28 cellular contexts compared by ENCODE assay signal in the genomic region with DNA sequence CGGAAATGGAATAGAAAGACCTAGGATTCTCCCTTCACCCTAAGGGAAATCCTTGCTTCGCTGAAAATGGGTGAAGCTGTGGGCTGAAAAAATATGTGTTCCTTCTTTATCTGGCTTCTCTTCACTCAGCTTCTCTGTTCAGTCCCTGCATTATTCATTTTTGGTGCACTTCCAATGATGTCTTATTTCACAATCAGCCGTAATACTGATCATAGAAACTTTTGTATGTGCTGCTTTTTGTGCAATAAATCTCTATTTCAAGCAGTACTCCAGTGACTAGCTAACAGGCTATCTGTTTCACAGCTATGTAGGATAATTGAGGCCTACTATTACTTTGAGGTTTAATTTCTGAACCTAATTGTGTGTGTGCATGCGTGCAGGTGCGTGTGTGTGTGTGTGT.
A peak's percentile ranks its signal among the peaks of the same experiment; 100 is the strongest.
DNase-seq lines count a peak whose midpoint lies in the region; FAIRE-seq and TF ChIP-seq lines count a peak whose summit lies in the region.
"Had no signal": no experiment of that assay in that cellular context is flagged by ENCODE, and none has a peak within 500 bp of the region (broad histone marks: within the 10 kb centered on the region; RNA-seq: fewer than 3 reads in every experiment).

No MANE protein-coding gene starts in this region.

- TF ChIP-seq POLR2A in erythroblast (IDR thresholded peaks at IDR 0.05; ENCODE audit: low read length) = no peak

- no peak for FAIRE-seq in frontal cortex (lab: Jason Lieb, UNC)
- FAIRE-seq: A549, endometrium, islet of Langerhans, RCC 7860 had no signal

- DNase-seq in AG08395 (ENCODE audit: low spot score) (peak; percentile 44), GM04503 (ENCODE audit: low read depth) (peak; percentile 44), cardiac fibroblast (ENCODE audit: low read depth in 2 of 2) (peak; percentile 64 to 81), foreskin fibroblast (peak; percentile 39 to 67), COR-L47 (lab: John Stamatoyannopoulos, UW) (no peak), erythroblast (lab: John Stamatoyannopoulos, UW) (no peak), NK-92 (lab: John Stamatoyannopoulos, UW; ENCODE audit: unreplicated experiment) (no peak), frontal cortex (ENCODE audit: low spot score in 2 of 2) (no peak)
- DNase-seq: activated CD4-positive, alpha-beta T cell treated with anti-CD3 and anti-CD28 coated beads for 48 hours; activated gamma-delta T cell; activated naive CD8-positive, alpha-beta T cell treated with anti-CD3 and anti-CD28 coated beads, Interleukin-2, amount 10 ng/mL, durations not matched to agents 7 days and 5 days; DMS79; dorsolateral prefrontal cortex; esophagus squamous epithelium; GDM1; NCI-H1092; NCI-H1694 treated with DMSO at 0.1 percent for 48 hours; NCI-H446; NCI-H748 treated with DMSO at 0.1 percent for 48 hours; stimulated activated CD4-positive, alpha-beta T cell treated with anti-CD3 and anti-CD28 coated beads, Interleukin-4, amount 100 ng/mL, for 1 hour; T1000; tibial artery had no signal

- TF ChIP-seq CTCF in cardiac fibroblast (IDR thresholded peaks at IDR 0.05; ENCODE audit: low read depth, low read length) = no peak
- no peak for TF ChIP-seq CTCF in foreskin fibroblast (IDR thresholded peaks at IDR 0.05; ENCODE audit: low read depth, low read length)

- H3K4me3 ChIP-seq in cardiac fibroblast (replicated peaks in 1 of 2; ENCODE audit: low read depth in 2 of 2, low read length in 2 of 2) (no peak overlapping the region), foreskin fibroblast (ENCODE audit: low read depth in 1 of 2, low read length in 2 of 2) (no peak overlapping the region)
- H3K4me3 ChIP-seq: A549, dorsolateral prefrontal cortex, esophagus squamous epithelium, SJSA1, tibial artery, vagina had no signal

Comparison
In these comparisons a context has a peak if more than half of its experiments do, and no peak if none do; other contexts are left out.
1. DNase-seq: peak in AG08395 (single experiment), GM04503 (single experiment), cardiac fibroblast (2 of 2) and foreskin fibroblast (2 of 2); none in COR-L47 (single experiment), erythroblast (0 of 2), NK-92 (single experiment) and frontal cortex (0 of 2).